ENCODE assay signal across 3 cellular contexts in genomic region chr6:143992285-143992684, GRCh38.
TF ChIP-seq lines count a peak whose summit lies in the region.

No MANE protein-coding gene starts in this region.

TF ChIP-seq in HEK293, 187 proteins besides CTCF, POLR2A, EP300 and RAD21:
- peak; percentile 65; the same call in 1 of the 2 replicates for TF ChIP-seq ZNF707 (tag by site-specific recombination; IDR thresholded peaks at IDR 0.05)
- TF ChIP-seq AEBP2 (tag by site-specific recombination; IDR thresholded peaks at IDR 0.05; ENCODE audit: borderline replicate concordance), result no peak
- no peak for TF ChIP-seq ZNF146 (tag by site-specific recombination; IDR thresholded peaks at IDR 0.05)
- no peak for TF ChIP-seq ZNF335 (tag by site-specific recombination; conservative IDR thresholded peaks at IDR 0.05)
- TF ChIP-seq ZNF16 (tag by site-specific recombination; IDR thresholded peaks at IDR 0.05; ENCODE audit: low read depth), result no peak
- no peak for TF ChIP-seq ZNF529 (tag by site-specific recombination; IDR thresholded peaks at IDR 0.05; ENCODE audit: insufficient replicate concordance)
- no peak for TF ChIP-seq ZNF785 (tag by site-specific recombination; IDR thresholded peaks at IDR 0.05)

TF ChIP-seq in K562, 482 proteins besides CTCF, POLR2A, EP300 and RAD21:
- TF ChIP-seq ZNF707 (CRISPR knock-in tag; conservative IDR thresholded peaks at IDR 0.05) (peak; percentile 75), ZNF584 (CRISPR knock-in tag; IDR thresholded peaks at IDR 0.05; ENCODE audit: low read depth) (no peak), ZBTB33 (CRISPR knock-in tag; IDR thresholded peaks at IDR 0.05) (0 out of 2 replicates have a peak, but pooled peaks have one; percentile 18)

TF ChIP-seq in neural cell, 6 proteins besides CTCF, POLR2A, EP300 and RAD21:
- TF ChIP-seq POLR2AphosphoS5 (IDR thresholded peaks at IDR 0.05) (no peak), SMC3 (conservative IDR thresholded peaks at IDR 0.05; ENCODE audit: poor library complexity) (no peak), REST (IDR thresholded peaks at IDR 0.05; ENCODE audit: borderline replicate concordance) (no peak), TAF1 (IDR thresholded peaks at IDR 0.05; ENCODE audit: low read depth) (no peak), MXI1 (conservative IDR thresholded peaks at IDR 0.05; ENCODE audit: poor library complexity, severe bottlenecking) (no peak), EZH2 (IDR thresholded peaks at IDR 0.05; ENCODE audit: borderline replicate concordance, insufficient read depth, low read length, poor library complexity, severe bottlenecking) (no peak)
